ENCODE assay signal across 20 cellular contexts in the genomic region with DNA sequence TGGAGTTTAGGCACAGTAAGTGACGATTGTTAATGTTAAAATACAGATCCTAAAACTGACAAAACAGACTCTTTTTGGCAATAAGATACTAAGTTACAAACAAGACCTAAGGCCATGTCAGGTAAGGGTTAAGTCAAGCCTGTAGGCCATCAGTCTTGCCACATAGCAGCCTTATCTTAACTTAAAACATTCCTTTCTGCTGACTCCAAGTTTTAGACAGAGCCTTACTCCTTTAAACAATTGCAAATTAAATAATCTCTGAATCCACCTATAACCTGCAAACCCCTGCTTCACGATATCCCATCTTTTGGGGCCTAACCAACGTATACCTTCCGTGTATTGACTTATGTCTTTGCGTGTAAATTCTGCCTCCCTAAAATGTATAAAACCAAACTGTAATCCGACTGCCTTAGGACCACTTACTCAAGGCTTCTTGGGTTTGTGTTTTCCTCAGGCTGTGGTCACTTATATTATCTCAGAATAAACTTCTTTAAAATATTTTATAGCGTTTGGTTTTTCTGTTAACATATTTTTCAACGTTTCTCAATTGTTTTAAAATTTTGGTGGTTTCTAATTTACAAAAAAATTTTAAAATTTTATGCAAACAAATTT.
DNase-seq lines count a peak whose midpoint lies in the region; ATAC-seq, FAIRE-seq and TF ChIP-seq lines count a peak whose summit lies in the region.
"Had no signal": no experiment of that assay in that cellular context is flagged by ENCODE, and none has a peak within 500 bp of the region (broad histone marks: within the 10 kb centered on the region; RNA-seq: fewer than 3 reads in every experiment).

No MANE protein-coding gene starts in this region.

- H3K27me3 ChIP-seq in stomach: no peaks in the 10 kb centered on the region
- H3K27me3 ChIP-seq in aorta (ENCODE audit: control insufficient read depth in 1 of 2, insufficient read depth in 2 of 2, low read length in 1 of 2): no peaks in the 10 kb centered on the region
- H3K27me3 ChIP-seq: BE2C, foreskin keratinocyte, right atrium auricular region had no signal

- H3K36me3 Mint-ChIP-seq in progenitor cell of endocrine pancreas (ENCODE audit: insufficient read depth): peaks cover 1% of the 10 kb centered on the region
- H3K36me3 Mint-ChIP-seq: brain had no signal

- TF ChIP-seq CTCF in HEK293 (tag by site-specific recombination; IDR thresholded peaks at IDR 0.05): no peak
- TF ChIP-seq CTCF in RWPE1 (conservative IDR thresholded peaks at IDR 0.05; ENCODE audit: low read depth): no peak
- TF ChIP-seq CTCF in fibroblast of pulmonary artery (IDR thresholded peaks at IDR 0.05; ENCODE audit: low read length, missing control alignments): no peak
- no peak for TF ChIP-seq CTCF in progenitor cell of endocrine pancreas (IDR thresholded peaks at IDR 0.05; ENCODE audit: unreplicated experiment)
- no peak for TF ChIP-seq CTCF in stomach (IDR thresholded peaks at IDR 0.05)

- WGBS in stomach, 5 donors: 24 to 45% (median 36%) methylated on average over 8 of the region's 8 CpGs
- WGBS in aorta, 2 donors: 22% methylated on average over 8 of the region's 8 CpGs

- H3K27ac ChIP-seq in HEK293 (ENCODE audit: extremely low read depth, low read depth, low read length): no peak overlapping the region
- no peak overlapping the region for H3K27ac ChIP-seq in RWPE1
- H3K27ac ChIP-seq in stomach: no peak overlapping the region
- H3K27ac ChIP-seq in aorta (ENCODE audit: low read depth in 1 of 2, low read length in 2 of 2): no peak overlapping the region
- H3K27ac ChIP-seq: foreskin keratinocyte, right atrium auricular region had no signal

- no peak overlapping the region for H3K4me3 ChIP-seq in HEK293 (ENCODE audit: low read depth, low read length)
- H3K4me3 ChIP-seq in fibroblast of pulmonary artery (replicated peaks; ENCODE audit: low read depth, low read length): no peak overlapping the region
- H3K4me3 ChIP-seq in stomach: no peak overlapping the region
- H3K4me3 ChIP-seq in aorta (ENCODE audit: low read length in 2 of 2): no peak overlapping the region
- H3K4me3 ChIP-seq: right atrium auricular region had no signal

- TF ChIP-seq POLR2A in stomach (IDR thresholded peaks at IDR 0.05): no peak
- TF ChIP-seq POLR2A in H54 (IDR thresholded peaks at IDR 0.05; ENCODE audit: low read depth, low read length): no peak

- ATAC-seq in aorta (ENCODE audit: low FRiP score): no peak
- ATAC-seq: activated CD4-positive, alpha-beta T cell treated with anti-CD3 and anti-CD28 coated beads for 36 hours; foreskin keratinocyte had no signal

- FAIRE-seq in H54 (lab: Jason Lieb, UNC): no peak

- POLR2A ChIA-PET in HEK293 (lab: Yijun Ruan, JAX): no interaction called here
- POLR2A ChIA-PET in RWPE1 (lab: Yijun Ruan, JAX; ENCODE audit: low non-redundant PET): no interaction called here

- no peaks in the 10 kb centered on the region for H3K9me3 ChIP-seq in HEK293 (ENCODE audit: control insufficient read depth, insufficient read depth, low read depth, low read length)
- H3K9me3 ChIP-seq in stomach: no peaks in the 10 kb centered on the region
- no peaks in the 10 kb centered on the region for H3K9me3 ChIP-seq in aorta (ENCODE audit: control insufficient read depth, low read length)
- H3K9me3 ChIP-seq: BE2C, right atrium auricular region had no signal

- TF ChIP-seq EP300 in stomach (IDR thresholded peaks at IDR 0.05): no peak

- intact Hi-C loops in stomach (cut with DNase I; ENCODE audit: low total_unique reads): no loop called here
- intact Hi-C loops in aorta (cut with DNase I): no loop called here

- DNase-seq in RWPE1 (ENCODE audit: low spot score) (peak; percentile 18), fibroblast of pulmonary artery (ENCODE audit: low read depth) (peak; percentile 65), progenitor cell of endocrine pancreas (ENCODE audit: low spot score, unreplicated experiment) (no peak), stomach (no peak), H54 (ENCODE audit: insufficient read length, low spot score) (no peak), aorta (no peak)
- DNase-seq: activated CD4-positive, alpha-beta T cell treated with anti-CD3 and anti-CD28 coated beads for 36 hours; activated CD8-positive, alpha-beta memory T cell treated with anti-CD3 and anti-CD28 coated beads, Interleukin-2, amount 50 U/mL, for 48 hours; activated naive CD4-positive, alpha-beta T cell; BE2C; DMS 273 treated with DMSO at 0.1 percent for 48 hours; effector CD8-positive, alpha-beta T cell; NCI-H2081; NCI-H774; SHP77; stimulated activated CD4-positive, alpha-beta T cell treated with anti-CD3 and anti-CD28 coated beads, Interleukin-2, amount 100 ng/mL, for 24 hours had no signal

- peaks cover 15% of the 10 kb centered on the region for H3K4me1 Mint-ChIP-seq in progenitor cell of endocrine pancreas (ENCODE audit: low read depth)

- H3K9me3 Mint-ChIP-seq in progenitor cell of endocrine pancreas (ENCODE audit: low read depth): peaks cover 12% of the 10 kb centered on the region

- H3K36me3 ChIP-seq in HEK293 (ENCODE audit: control insufficient read depth in 2 of 2, insufficient read depth in 1 of 2, low read length in 2 of 2): no peaks in the 10 kb centered on the region
- H3K36me3 ChIP-seq in stomach: no peaks in the 10 kb centered on the region
- no peaks in the 10 kb centered on the region for H3K36me3 ChIP-seq in aorta (ENCODE audit: control insufficient read depth in 1 of 2, insufficient read depth in 2 of 2, low read length in 1 of 2)
- H3K36me3 ChIP-seq: BE2C, right atrium auricular region had no signal

- no peak overlapping the region for H3K4me3 Mint-ChIP-seq in progenitor cell of endocrine pancreas (ENCODE audit: low read depth)
- H3K4me3 Mint-ChIP-seq: activated CD4-positive, alpha-beta T cell treated with anti-CD3 and anti-CD28 coated beads for 36 hours; brain had no signal

- peak overlapping the region; percentile 92 for H3K27ac Mint-ChIP-seq in progenitor cell of endocrine pancreas
- H3K27ac Mint-ChIP-seq: activated CD4-positive, alpha-beta T cell treated with anti-CD3 and anti-CD28 coated beads for 36 hours; brain had no signal

- H3K27me3 Mint-ChIP-seq in progenitor cell of endocrine pancreas: no peaks in the 10 kb centered on the region
- H3K27me3 Mint-ChIP-seq: activated CD4-positive, alpha-beta T cell treated with anti-CD3 and anti-CD28 coated beads for 36 hours had no signal

- CTCF ChIA-PET in HEK293 (lab: Yijun Ruan, JAX): interaction anchor here (1.0 kb wide), 1 partner anchor 16 kb away, joined by 5 read pairs; no protein-coding TSS in a partner anchor
- CTCF ChIA-PET in RWPE1 (lab: Yijun Ruan, JAX): no interaction called here

- H3K4me1 ChIP-seq in HEK293 (ENCODE audit: control insufficient read depth, insufficient read depth, low read length): 0 out of 2 replicates have a peak, but pooled peaks cover 2% of the 10 kb centered on the region
- H3K4me1 ChIP-seq in stomach: peaks cover 0 to 2% (median 0%) of the 10 kb centered on the region in 4 donors
- H3K4me1 ChIP-seq in aorta (ENCODE audit: control insufficient read depth in 1 of 2, insufficient read depth in 2 of 2, low read length in 2 of 2): no peaks in the 10 kb centered on the region
- H3K4me1 ChIP-seq: BE2C, foreskin keratinocyte, right atrium auricular region had no signal

TF ChIP-seq in HEK293, 187 proteins besides CTCF, POLR2A, EP300 and RAD21:
- TF ChIP-seq ZNF335 (tag by site-specific recombination; conservative IDR thresholded peaks at IDR 0.05) (0 out of 2 replicates have a peak, but pooled peaks have one; percentile 26), ZNF133 (tag by site-specific recombination; IDR thresholded peaks at IDR 0.05) (peak; percentile 67), ZNF792 (tag by site-specific recombination; IDR thresholded peaks at IDR 0.05) (no peak)

Comparison
In these comparisons a context has a peak if more than half of its experiments do, and no peak if none do; other contexts are left out.
1. DNase-seq: peak in RWPE1 (single experiment) and fibroblast of pulmonary artery (single experiment); none in progenitor cell of endocrine pancreas (single experiment), stomach (single experiment), H54 (single experiment) and aorta (0 of 2).